ENCODE assay signal across 1 cellular context in the genomic region with DNA sequence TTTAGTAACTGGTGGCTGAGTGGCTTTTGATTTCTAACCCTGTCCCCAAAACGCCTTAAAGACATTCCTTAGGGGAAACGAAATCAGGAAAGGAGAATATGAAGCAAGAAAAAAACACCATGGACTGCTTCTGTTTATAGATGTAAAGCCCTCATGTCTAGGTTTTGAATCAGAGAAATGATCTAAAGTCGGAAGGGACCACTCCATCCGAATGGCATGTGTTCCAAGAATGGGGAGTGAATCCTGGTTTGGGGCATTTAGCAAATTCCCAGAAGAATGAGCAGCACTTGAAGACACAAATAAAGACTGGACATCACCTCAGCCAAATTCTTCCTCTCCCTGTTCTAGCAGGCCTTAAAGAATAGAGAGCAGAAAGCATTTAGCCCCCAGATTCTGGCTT.
TF ChIP-seq lines count a peak whose summit lies in the region.

No MANE protein-coding gene starts in this region.

TF ChIP-seq in SK-N-SH treated with all-trans-retinoic acid at 6 μM for 48 hours, 23 proteins besides CTCF, POLR2A, EP300 and RAD21 (continued from another document):
- TF ChIP-seq, protein P1, sequence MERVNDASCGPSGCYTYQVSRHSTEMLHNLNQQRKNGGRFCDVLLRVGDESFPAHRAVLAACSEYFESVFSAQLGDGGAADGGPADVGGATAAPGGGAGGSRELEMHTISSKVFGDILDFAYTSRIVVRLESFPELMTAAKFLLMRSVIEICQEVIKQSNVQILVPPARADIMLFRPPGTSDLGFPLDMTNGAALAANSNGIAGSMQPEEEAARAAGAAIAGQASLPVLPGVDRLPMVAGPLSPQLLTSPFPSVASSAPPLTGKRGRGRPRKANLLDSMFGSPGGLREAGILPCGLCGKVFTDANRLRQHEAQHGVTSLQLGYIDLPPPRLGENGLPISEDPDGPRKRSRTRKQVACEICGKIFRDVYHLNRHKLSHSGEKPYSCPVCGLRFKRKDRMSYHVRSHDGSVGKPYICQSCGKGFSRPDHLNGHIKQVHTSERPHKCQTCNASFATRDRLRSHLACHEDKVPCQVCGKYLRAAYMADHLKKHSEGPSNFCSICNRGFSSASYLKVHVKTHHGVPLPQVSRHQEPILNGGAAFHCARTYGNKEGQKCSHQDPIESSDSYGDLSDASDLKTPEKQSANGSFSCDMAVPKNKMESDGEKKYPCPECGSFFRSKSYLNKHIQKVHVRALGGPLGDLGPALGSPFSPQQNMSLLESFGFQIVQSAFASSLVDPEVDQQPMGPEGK (CRISPR knock-in tag; IDR thresholded peaks at IDR 0.05; ENCODE audit: borderline replicate concordance) = no peak
- TF ChIP-seq OSR1 (CRISPR knock-in tag; IDR thresholded peaks at IDR 0.05) (no peak), BACH2 (CRISPR knock-in tag; IDR thresholded peaks at IDR 0.05; ENCODE audit: borderline replicate concordance) (no peak), TOX (CRISPR knock-in tag; IDR thresholded peaks at IDR 0.05; ENCODE audit: borderline replicate concordance) (no peak)
TF ChIP-seq in SK-N-SH treated with all-trans-retinoic acid at 6 μM for 48 hours: peak in this region for 0.
